ENCODE assay signal across 19 cellular contexts in the genomic region with DNA sequence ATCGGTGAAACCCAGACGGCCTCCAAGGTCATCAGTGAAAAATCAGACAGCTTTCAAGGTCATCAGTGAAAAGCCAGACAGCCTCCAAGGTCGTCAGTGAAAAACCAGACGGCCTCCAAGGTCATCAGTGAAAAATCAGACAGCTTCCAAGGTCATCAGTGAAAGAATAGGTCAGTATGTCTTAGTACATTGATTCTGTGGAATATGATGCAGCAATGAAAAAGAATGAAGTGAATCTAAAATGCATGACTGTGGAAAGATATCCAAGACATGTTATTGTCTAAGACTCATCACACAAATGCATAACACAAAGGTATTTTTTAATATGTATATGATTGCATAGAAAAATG.
DNase-seq lines count a peak whose midpoint lies in the region; ATAC-seq, FAIRE-seq and TF ChIP-seq lines count a peak whose summit lies in the region.
"Had no signal": no experiment of that assay in that cellular context is flagged by ENCODE, and none has a peak within 500 bp of the region (broad histone marks: within the 10 kb centered on the region; RNA-seq: fewer than 3 reads in every experiment).

No MANE protein-coding gene starts in this region.

- CTCF ChIA-PET in CD8-positive, alpha-beta memory T cell (lab: Charles Lee) = no interaction called here
- CTCF ChIA-PET in PC-3 (lab: Charles Lee) = no interaction called here
- CTCF ChIA-PET in endothelial cell of umbilical vein (lab: Charles Lee) = no interaction called here

- ATAC-seq in PC-3 (no peak), HG02938 (IDR thresholded peaks at IDR 0.05; ENCODE audit: unreplicated experiment) (no peak), GM19397 (IDR thresholded peaks at IDR 0.05; ENCODE audit: unreplicated experiment) (no peak)

- no peak for DNase-seq in CD8-positive, alpha-beta memory T cell
- DNase-seq in PC-3 (no peak), endothelial cell of umbilical vein (ENCODE audit: low read depth, low spot score) (no peak)
- no peak for DNase-seq in effector CD8-positive, alpha-beta T cell (lab: John Stamatoyannopoulos, UW)
- DNase-seq: C1 segment of cervical spinal cord; GF-D8; H9; KBM-7; MV-4-11; NCI-H1417; NCI-H1930; NCI-H2171; NCI-H446 treated with DMSO at 0.1 percent for 48 hours; NK-92 treated with Interleukin-12 subunit alpha and Interleukin-12 subunit beta, amount 100 ng/mL, for 24 hours; RPMI8226 had no signal

- intact Hi-C loops in PC-3 (cut with micrococcal nuclease) = no loop called here
- intact Hi-C loops in endothelial cell of umbilical vein (cut with micrococcal nuclease) = loop anchor here (1.0 to 10.0 kb wide), 3 partner anchors 44 to 582 kb away; no protein-coding TSS in a partner anchor

- H2AFZ ChIP-seq in PC-3 (ENCODE audit: low read length) (no peak overlapping the region), endothelial cell of umbilical vein (ENCODE audit: low read depth, low read length) (no peak overlapping the region)

- peaks cover 0 to 6% (median 0%) of the 10 kb centered on the region in 5 donors for H3K9me3 Mint-ChIP-seq in CD8-positive, alpha-beta memory T cell
- H3K9me3 Mint-ChIP-seq: H9 had no signal

- no peak for TF ChIP-seq POLR2A in endothelial cell of umbilical vein (IDR thresholded peaks at IDR 0.05; ENCODE audit: low read depth, low read length)

- peak overlapping the region in 5 of 8 donors; percentile 63 to 93 (median 79) for H3K27ac Mint-ChIP-seq in CD8-positive, alpha-beta memory T cell

- H3K4me2 ChIP-seq in PC-3 (ENCODE audit: low read length) = peak overlapping the region; percentile 76
- peak overlapping the region; percentile 85 for H3K4me2 ChIP-seq in endothelial cell of umbilical vein (ENCODE audit: insufficient read depth, low read length)
- H3K4me2 ChIP-seq in skeletal muscle satellite cell (ENCODE audit: low read length) = no peak overlapping the region

- POLR2A ChIA-PET in CD8-positive, alpha-beta memory T cell (lab: Charles Lee) = no interaction called here
- POLR2A ChIA-PET in PC-3 (lab: Charles Lee; ENCODE audit: unreplicated experiment) = no interaction called here
- POLR2A ChIA-PET in endothelial cell of umbilical vein (lab: Charles Lee) = no interaction called here

- no peak for FAIRE-seq in endothelial cell of umbilical vein (lab: Jason Lieb, UNC)
- FAIRE-seq: GM12892 had no signal

- H3K79me2 ChIP-seq in PC-3 (ENCODE audit: low read length) = peaks cover 99% of the 10 kb centered on the region
- peaks cover 46% of the 10 kb centered on the region for H3K79me2 ChIP-seq in endothelial cell of umbilical vein (ENCODE audit: control insufficient read depth, insufficient read depth, low read length)

- H3K9me3 ChIP-seq in CD8-positive, alpha-beta memory T cell (ENCODE audit: low read length) = no peaks in the 10 kb centered on the region
- no peaks in the 10 kb centered on the region for H3K9me3 ChIP-seq in PC-3 (ENCODE audit: low read length)
- no peaks in the 10 kb centered on the region for H3K9me3 ChIP-seq in endothelial cell of umbilical vein (replicated peaks; ENCODE audit: control insufficient read depth, insufficient read depth, low read length)
- no peaks in the 10 kb centered on the region for H3K9me3 ChIP-seq in skeletal muscle satellite cell (replicated peaks; ENCODE audit: low read length)

- dilution Hi-C loops in endothelial cell of umbilical vein (cut with MboI; ENCODE audit: extremely low pct_ligation_motif_present, low sequenced_read_pairs) = no loop called here

- BruUV-seq in PC-3 (replicated peaks; lab: Mats Ljungman, UMichigan) = TSS peak; percentile 69
- BruUV-seq in endothelial cell of umbilical vein (replicated peaks; lab: Mats Ljungman, UMichigan) = no TSS peak

- H3F3A ChIP-seq in PC-3 (ENCODE audit: low read length, unreplicated experiment) = peaks cover 7% of the 10 kb centered on the region

- H3K36me3 Mint-ChIP-seq in CD8-positive, alpha-beta memory T cell = peaks cover 0 to 18% (median 0%) of the 10 kb centered on the region in 3 donors

- no peaks in the 10 kb centered on the region for H3K9me1 ChIP-seq in endothelial cell of umbilical vein (replicated peaks; ENCODE audit: control insufficient read depth, extremely low read depth, insufficient read depth, low read length)

- peaks cover 46 to 53% (median 47%) of the 10 kb centered on the region in 3 donors for H3K4me1 Mint-ChIP-seq in CD8-positive, alpha-beta memory T cell

- H3K9ac ChIP-seq in PC-3 (ENCODE audit: low read length) = peak overlapping the region; percentile 58
- peak overlapping the region; percentile 83 for H3K9ac ChIP-seq in endothelial cell of umbilical vein (replicated peaks; ENCODE audit: extremely low read depth, insufficient read depth, low read length)
- peak overlapping the region; percentile 47 for H3K9ac ChIP-seq in skeletal muscle satellite cell (ENCODE audit: low read depth, low read length)

- no peaks in the 10 kb centered on the region for H3K36me3 ChIP-seq in CD8-positive, alpha-beta memory T cell (ENCODE audit: insufficient read depth, low read length)
- H3K36me3 ChIP-seq in PC-3 (ENCODE audit: low read depth, low read length) (peaks cover 14% of the 10 kb centered on the region), endothelial cell of umbilical vein (ENCODE audit: control insufficient read depth in 2 of 2, extremely low read depth in 1 of 2, insufficient read depth in 2 of 2, low read length in 2 of 2) (no peaks in the 10 kb centered on the region), skeletal muscle satellite cell (ENCODE audit: insufficient read depth, low read length) (no peaks in the 10 kb centered on the region)

- H4K20me1 ChIP-seq in PC-3 (ENCODE audit: low read length) (no peaks in the 10 kb centered on the region), endothelial cell of umbilical vein (replicated peaks; ENCODE audit: control insufficient read depth, extremely low read depth, insufficient read depth, low read length) (no peaks in the 10 kb centered on the region)

- TF ChIP-seq CTCF in PC-3 (conservative IDR thresholded peaks at IDR 0.05; ENCODE audit: low read depth, low read length) (no peak), endothelial cell of umbilical vein (IDR thresholded peaks at IDR 0.05; ENCODE audit: extremely low read depth in 1 of 2, insufficient read depth in 1 of 2, low read depth in 1 of 2, low read length in 2 of 2) (no peak)

- H3K9me2 ChIP-seq in PC-3 (replicated peaks; ENCODE audit: low read length) = no peaks in the 10 kb centered on the region

- H3K4me3 Mint-ChIP-seq in CD8-positive, alpha-beta memory T cell = no peak overlapping the region
- H3K4me3 Mint-ChIP-seq: H9 had no signal

- H3K4me1 ChIP-seq in CD8-positive, alpha-beta memory T cell (ENCODE audit: insufficient read depth, low read length) = peaks cover 40% of the 10 kb centered on the region
- H3K4me1 ChIP-seq in PC-3 (ENCODE audit: insufficient read depth, low read length) (peaks cover 49% of the 10 kb centered on the region), endothelial cell of umbilical vein (ENCODE audit: control insufficient read depth, extremely low read depth, insufficient read depth, low read length) (peaks cover 61% of the 10 kb centered on the region), skeletal muscle satellite cell (ENCODE audit: control insufficient read depth, insufficient read depth, low read length) (peaks cover 21% of the 10 kb centered on the region)

- peaks cover 0 to 5% of the 10 kb centered on the region in 2 donors for H3K27me3 Mint-ChIP-seq in CD8-positive, alpha-beta memory T cell

- no peaks in the 10 kb centered on the region for H3K27me3 ChIP-seq in CD8-positive, alpha-beta memory T cell (ENCODE audit: insufficient read depth, low read length, poor library complexity, severe bottlenecking)
- H3K27me3 ChIP-seq in PC-3 (ENCODE audit: low read length) = no peaks in the 10 kb centered on the region
- H3K27me3 ChIP-seq in endothelial cell of umbilical vein (ENCODE audit: control insufficient read depth in 2 of 2, insufficient read depth in 2 of 2, low read length in 2 of 2) = no peaks in the 10 kb centered on the region
- no peaks in the 10 kb centered on the region for H3K27me3 ChIP-seq in skeletal muscle satellite cell (ENCODE audit: control insufficient read depth, insufficient read depth, low read length)

- no peak overlapping the region for H3K4me3 ChIP-seq in CD8-positive, alpha-beta memory T cell (ENCODE audit: low read length)
- H3K4me3 ChIP-seq in PC-3 (ENCODE audit: low read length) (no peak overlapping the region), endothelial cell of umbilical vein (replicated peaks in 1 of 3; ENCODE audit: insufficient read depth in 1 of 3, low read depth in 1 of 3, low read length in 3 of 3) (no peak overlapping the region), skeletal muscle satellite cell (ENCODE audit: low read length) (no peak overlapping the region)

- no peak overlapping the region for H3K27ac ChIP-seq in CD8-positive, alpha-beta memory T cell (ENCODE audit: low read depth, low read length)
- H3K27ac ChIP-seq in PC-3 (ENCODE audit: low read length) = peak overlapping the region; percentile 59
- H3K27ac ChIP-seq in endothelial cell of umbilical vein (ENCODE audit: insufficient read depth, low read depth, low read length) = peak overlapping the region; percentile 97

TF ChIP-seq in endothelial cell of umbilical vein, 7 proteins besides CTCF, POLR2A, EP300 and RAD21:
- TF ChIP-seq JUN (IDR thresholded peaks at IDR 0.05; ENCODE audit: borderline replicate concordance, insufficient read depth, insufficient read length, low read depth) (no peak), EZH2 (IDR thresholded peaks at IDR 0.05; ENCODE audit: borderline replicate concordance, low read depth, low read length, severe bottlenecking) (no peak), GATA2 (IDR thresholded peaks at IDR 0.05; ENCODE audit: insufficient read depth, insufficient read length, low read depth, low read length) (no peak), MYC (IDR thresholded peaks at IDR 0.05; ENCODE audit: low read depth, low read length) (no peak), POLR2AphosphoS5 (IDR thresholded peaks at IDR 0.05; ENCODE audit: insufficient read depth, low read depth, low read length) (no peak), FOS (IDR thresholded peaks at IDR 0.05; ENCODE audit: borderline replicate concordance, insufficient read depth, low read length) (no peak)
- TF ChIP-seq, protein P1, sequence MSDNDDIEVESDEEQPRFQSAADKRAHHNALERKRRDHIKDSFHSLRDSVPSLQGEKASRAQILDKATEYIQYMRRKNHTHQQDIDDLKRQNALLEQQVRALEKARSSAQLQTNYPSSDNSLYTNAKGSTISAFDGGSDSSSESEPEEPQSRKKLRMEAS (IDR thresholded peaks at IDR 0.05; ENCODE audit: insufficient read depth, insufficient read length) = no peak
TF ChIP-seq in endothelial cell of umbilical vein: peak in this region for 0.
